In the genomic region with DNA sequence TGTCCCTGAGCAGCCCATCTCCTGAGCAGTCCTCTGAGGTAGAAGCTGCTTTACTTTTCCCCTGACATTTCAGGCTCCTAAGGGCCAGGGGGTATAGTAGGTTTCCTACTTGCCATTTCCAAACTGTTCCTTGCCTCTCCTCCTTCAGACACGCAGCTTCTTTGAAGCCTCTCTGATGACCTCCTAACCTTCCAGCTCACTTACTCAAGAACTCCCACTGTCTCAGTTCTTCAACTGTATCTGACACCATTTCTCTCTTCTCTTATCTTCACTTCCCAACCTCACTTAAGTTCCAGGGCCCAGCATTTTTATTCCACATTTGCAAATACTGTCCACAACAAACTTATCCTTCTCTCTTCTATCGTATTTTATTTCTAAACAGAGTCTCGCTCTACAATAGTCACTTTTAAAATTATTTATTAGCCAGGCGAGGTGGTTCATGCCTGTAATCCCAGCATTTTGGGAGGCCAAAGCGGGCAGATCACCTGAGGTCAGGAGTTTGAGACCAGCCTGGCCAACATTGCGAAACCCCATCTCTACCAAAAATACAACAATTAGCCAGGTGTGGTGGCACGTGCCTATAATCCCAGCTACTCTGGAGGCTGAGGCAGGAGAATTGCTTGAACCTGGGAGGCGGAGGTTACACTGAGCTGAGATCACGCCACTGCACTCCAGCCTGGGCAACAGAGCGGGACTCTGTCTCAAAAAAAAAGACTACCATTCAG, we compare ENCODE assay signal across 10 cellular contexts. TPM values are rescaled to one million over a fixed set of nuclear protein-coding genes. Genes with fewer than 3 reads are reported as not detected.
DNase-seq lines count a peak whose midpoint lies in the region; ATAC-seq, FAIRE-seq and TF ChIP-seq lines count a peak whose summit lies in the region.
"Not testable (repeated sequence)": the region's sequence is repeated elsewhere in the genome, so short reads cannot be mapped to it uniquely, and the experiment has no call there.
"Had no signal": no experiment of that assay in that cellular context is flagged by ENCODE, and none has a peak within 500 bp of the region (broad histone marks: within the 10 kb centered on the region; RNA-seq: fewer than 3 reads in every experiment).

No MANE protein-coding gene starts in this region.

- not testable (repeated sequence) for TF ChIP-seq CTCF in A549 (IDR thresholded peaks at IDR 0.05); PC-9 (conservative IDR thresholded peaks at IDR 0.05); K562 (IDR thresholded peaks at IDR 0.05 in 2 of 3, conservative IDR thresholded peaks at IDR 0.05 in 1 of 3; ENCODE audit: insufficient read depth in 2 of 3, low read depth in 1 of 3, low read length in 3 of 3); neural progenitor cell (IDR thresholded peaks at IDR 0.05)

- FAIRE-seq in A549 (lab: Jason Lieb, UNC) = not testable (repeated sequence)
- FAIRE-seq in K562 (lab: Jason Lieb, UNC) = peak; percentile 26

- TF ChIP-seq POLR2A in A549 (IDR thresholded peaks at IDR 0.05; ENCODE audit: low read length); K562 (conservative IDR thresholded peaks at IDR 0.05): not testable (repeated sequence)

- not testable (repeated sequence) for H3K9me3 Mint-ChIP-seq in neural progenitor cell

- H3K36me3 ChIP-seq in GM23248 (ENCODE audit: low read depth); PC-9 (ENCODE audit: low read depth); K562 (ENCODE audit: control insufficient read depth, insufficient read depth, low read length); mucosa of rectum (ENCODE audit: control insufficient read depth in 2 of 2, insufficient read depth in 2 of 2, low read length in 2 of 2); neural progenitor cell: not testable (repeated sequence)

- not testable (repeated sequence) for H3K9me2 ChIP-seq in GM23248 (ENCODE audit: insufficient read depth); PC-9 (ENCODE audit: insufficient read depth)

- not testable (repeated sequence) for H3K4me3 ChIP-seq in A549, GM23248, PC-9, K562, neural progenitor cell
- peak overlapping the region in 1 of 2 donors; percentile 43 for H3K4me3 ChIP-seq in mucosa of rectum (ENCODE audit: low read length in 2 of 2)

- CTCF ChIA-PET in A549 (lab: Yijun Ruan, JAX) = interaction anchor here (0.8 to 4.7 kb wide), 7 partner anchors 11 to 27 kb away, joined by 3 to 31 read pairs (median 3); no protein-coding TSS in a partner anchor
- CTCF ChIA-PET in PC-9 (lab: Charles Lee); K562 (lab: Yijun Ruan, JAX; ENCODE audit: low intra/inter-chr PET ratio): not testable (repeated sequence)

- H3K27me3 ChIP-seq in GM23248 (replicated peaks; ENCODE audit: insufficient read depth); PC-9 (ENCODE audit: insufficient read depth, low read depth); K562 (ENCODE audit: control insufficient read depth in 2 of 2, insufficient read depth in 2 of 2, low read length in 2 of 2); mucosa of rectum (ENCODE audit: control insufficient read depth in 2 of 2, insufficient read depth in 2 of 2, low read length in 2 of 2); neural progenitor cell: not testable (repeated sequence)

- H3K4me2 ChIP-seq in A549 (peak overlapping the region; percentile 28), K562 (ENCODE audit: insufficient read depth, low read length) (peak overlapping the region; percentile 48)
- H3K4me2 ChIP-seq in GM23248 (ENCODE audit: unreplicated experiment); PC-9; neural progenitor cell: not testable (repeated sequence)

- in situ Hi-C loops in GM23248 (cut with MboI); K562 (cut with MboI): not testable (repeated sequence)

- not testable (repeated sequence) for H3K9me3 ChIP-seq in A549; GM23248 (ENCODE audit: low read depth); PC-9 (ENCODE audit: insufficient read depth, low read depth); K562 (replicated peaks; ENCODE audit: control insufficient read depth, insufficient read depth, low read depth, low read length); mucosa of rectum (ENCODE audit: control insufficient read depth in 2 of 2, low read length in 2 of 2); neural progenitor cell (ENCODE audit: low read depth)

- peaks cover 15% of the 10 kb centered on the region for H3K4me1 Mint-ChIP-seq in neural progenitor cell

- H3K36me3 Mint-ChIP-seq in neural progenitor cell = not testable (repeated sequence)

- peak overlapping the region; percentile 12 for H3K27ac Mint-ChIP-seq in neural progenitor cell

- ATAC-seq in A549 (peak; percentile 17 to 42; a peak in 4 of 6 replicates), K562 (peak; percentile 51)

- H3K79me2 ChIP-seq in GM23248 (ENCODE audit: insufficient read depth); PC-9 (ENCODE audit: low read depth); K562 (ENCODE audit: control insufficient read depth, insufficient read depth, low read length); neural progenitor cell (ENCODE audit: low read depth): not testable (repeated sequence)

- not testable (repeated sequence) for DNase-seq in A549 (ENCODE audit: low read depth in 1 of 2, low spot score in 1 of 2); GM23248; PC-9; epithelial cell of prostate (ENCODE audit: low read depth, low spot score); neural progenitor cell (ENCODE audit: low spot score)
- DNase-seq in K562 (ENCODE audit: extremely low read depth in 1 of 4, low spot score in 3 of 4) = peak; percentile 14 to 66 (median 24)

- TF ChIP-seq RAD21 in A549 (conservative IDR thresholded peaks at IDR 0.05 in 1 of 2, IDR thresholded peaks at IDR 0.05 in 1 of 2); K562 (CRISPR knock-in tag; conservative IDR thresholded peaks at IDR 0.05 in 1 of 2, IDR thresholded peaks at IDR 0.05 in 1 of 2): not testable (repeated sequence)

- intact Hi-C loops in PC-9 (cut with micrococcal nuclease; ENCODE audit: unreplicated experiment); K562 (cut with micrococcal nuclease): not testable (repeated sequence)

- not testable (repeated sequence) for BruUV-seq in PC-9 (replicated peaks; lab: Mats Ljungman, UMichigan); K562 (replicated peaks; lab: Mats Ljungman, UMichigan)

- H3K4me1 ChIP-seq in A549 (peaks cover 31% of the 10 kb centered on the region), GM23248 (ENCODE audit: insufficient read depth) (peaks cover 13% of the 10 kb centered on the region), PC-9 (replicated peaks; ENCODE audit: insufficient read depth) (peaks cover 20% of the 10 kb centered on the region), K562 (replicated peaks in 1 of 2; ENCODE audit: control insufficient read depth in 2 of 2, insufficient read depth in 2 of 2, low read length in 2 of 2) (peaks cover 36 to 41% of the 10 kb centered on the region in 2 experiments), mucosa of rectum (ENCODE audit: control insufficient read depth in 2 of 2, insufficient read depth in 2 of 2, low read length in 2 of 2) (peaks cover 9 to 36% of the 10 kb centered on the region in 2 donors)
- not testable (repeated sequence) for H3K4me1 ChIP-seq in neural progenitor cell

- H3K4me3 Mint-ChIP-seq in neural progenitor cell = not testable (repeated sequence)

- H3K27ac ChIP-seq in A549 (peak overlapping the region; percentile 42 to 69; a peak in 4 of 6 replicates), GM23248 (0 out of 2 replicates have a peak overlapping the region, but pooled peaks have one; percentile 17), PC-9 (peak overlapping the region; percentile 66), K562 (ENCODE audit: extremely low read depth, low read depth, low read length) (peak overlapping the region; percentile 53), epithelial cell of prostate (peak overlapping the region; percentile 32), mucosa of rectum (ENCODE audit: low read depth in 2 of 2, low read length in 2 of 2) (peak overlapping the region; percentile 89 to 96)
- not testable (repeated sequence) for H3K27ac ChIP-seq in neural progenitor cell

- not testable (repeated sequence) for H3K9ac ChIP-seq in GM23248, neural progenitor cell
- H3K9ac ChIP-seq in K562 (ENCODE audit: insufficient read depth in 1 of 2, low read depth in 2 of 2, low read length in 2 of 2) = peak overlapping the region; percentile 12 to 68; a peak in 2 of 4 replicates
- H3K9ac ChIP-seq in mucosa of rectum (ENCODE audit: low read depth in 1 of 2, low read length in 2 of 2) = peak overlapping the region in 1 of 2 donors; percentile 26

- H2AFZ ChIP-seq in GM23248, PC-9: not testable (repeated sequence)
- H2AFZ ChIP-seq in K562 (ENCODE audit: low read depth, low read length) (peak overlapping the region; percentile 76), neural progenitor cell (replicated peaks) (peak overlapping the region; percentile 10)

- not testable (repeated sequence) for TF ChIP-seq EP300 in A549 (IDR thresholded peaks at IDR 0.05); K562 (IDR thresholded peaks at IDR 0.05; ENCODE audit: low read length)

- POLR2A ChIA-PET in A549 (lab: Yijun Ruan, JAX) (interaction anchor here (1.2 kb wide), 1 partner anchor 16 kb away, joined by 8 read pairs; no protein-coding TSS in a partner anchor), K562 (lab: Yijun Ruan, JAX) (interaction anchor here (1.5 kb wide), 1 partner anchor 17 kb away, joined by 4 read pairs; no protein-coding TSS in a partner anchor)
- POLR2A ChIA-PET in PC-9 (lab: Charles Lee; ENCODE audit: unreplicated experiment) = not testable (repeated sequence)

- H3K9me1 ChIP-seq in K562 (ENCODE audit: control insufficient read depth, insufficient read depth, low read length) = not testable (repeated sequence)

- H3F3A ChIP-seq in GM23248 (ENCODE audit: insufficient read depth) = peaks cover 24% of the 10 kb centered on the region; the same call in 1 of the 2 replicates
- peaks cover 31% of the 10 kb centered on the region for H3F3A ChIP-seq in PC-9 (ENCODE audit: insufficient read depth, low read depth)
- H3F3A ChIP-seq in neural progenitor cell (ENCODE audit: low read depth) = not testable (repeated sequence)

- 91% methylated on average over 10 of the region's 10 CpGs for WGBS in A549 (ENCODE audit: missing lambda C conversion rate)
- WGBS in GM23248 (ENCODE audit: low coverage in 1 of 2, low lambda C conversion rate in 2 of 2, missing lambda C conversion rate in 2 of 2), 2 experiments = 96 to 97% methylated on average over 10 of the region's 10 CpGs
- WGBS in K562 (ENCODE audit: insufficient coverage, low coverage, missing lambda C conversion rate) = 62% methylated on average over 10 of the region's 10 CpGs

- not testable (repeated sequence) for H4K20me1 ChIP-seq in GM23248 (ENCODE audit: insufficient read depth); PC-9 (ENCODE audit: insufficient read depth); K562 (replicated peaks; ENCODE audit: control insufficient read depth, insufficient read depth, low read length); neural progenitor cell (ENCODE audit: low read depth)

- not testable (repeated sequence) for H3K27me3 Mint-ChIP-seq in neural progenitor cell (ENCODE audit: insufficient read depth, low read depth)

RNA-seq across cellular contexts. Expression of a gene that starts 7.4 kb away (rescaled TPM):
- polyA plus RNA-seq in A549 (2011; rRNA removed) = 10.6 and 15.6 TPM in 2 replicates
- 1.9 and 2.0 TPM in 2 replicates for polyA plus RNA-seq in A549 (2012; cell fraction: cytosol; rRNA removed)
- 1.4 and 1.5 TPM in 2 replicates for polyA plus RNA-seq in A549 (2012; cell fraction: nucleus; rRNA removed)
- polyA plus RNA-seq in A549 (2017; fragmentation: RNase III; extraction: RNeasy Plus Mini Kit Qiagen cat#74134 plus additional on column Dnase treatment) = 4.1 to 5.4 TPM (median 4.8 TPM) in 3 replicates
- polyA minus RNA-seq in A549 (2011; rRNA and poly(A)+ RNA removed) = 2.3 and 3.0 TPM in 2 replicates
- total RNA-seq in GM23248 (2014; rRNA removed; shearing (Covaris generic)) = 0.22 TPM in 1 of 2 replicates, not detected in the other
- not detected in 2 replicates for polyA plus RNA-seq in GM23248 (2016; fragmentation: Nextera tagmentation; extraction: Ambion mirVana)
- total RNA-seq in PC-9 (2021) = 303 and 334 TPM in 2 replicates
- 38.7 and 73.4 TPM in 2 replicates for total RNA-seq in K562 (2011; cell fraction: chromatin; rRNA removed; ENCODE audit: low replicate concordance)
- 48.5 and 54.7 TPM in 2 replicates for total RNA-seq in K562 (2011; cell fraction: nucleolus; rRNA removed)
- 52.1 and 64.7 TPM in 2 replicates for total RNA-seq in K562 (2011; cell fraction: nucleoplasm; rRNA removed)
- total RNA-seq in K562 (2014; rRNA removed) = 50.1 and 51.8 TPM in 2 replicates
- total RNA-seq in K562 (2014; rRNA removed; fragmentation: Illumina TruSeq; extraction: Trizol) = 85.5 and 89.2 TPM in 2 replicates
- 83.2 and 86.1 TPM in 2 replicates for total RNA-seq in K562 (2015; rRNA removed; fragmentation: Illumina TruSeq; extraction: Trizol)
- total RNA-seq in K562 (2021) = 62.9 and 63.1 TPM in 2 replicates
- 54.2 and 68.9 TPM in 2 replicates for polyA plus RNA-seq in K562 (2011; rRNA removed)
- 21.7 and 27.4 TPM in 2 replicates for polyA plus RNA-seq in K562 (2011; cell fraction: cytosol; rRNA removed)
- 14.9 and 21.0 TPM in 2 replicates for polyA plus RNA-seq in K562 (2011; cell fraction: nucleus; rRNA removed)
- 50.2 and 52.8 TPM in 2 replicates for polyA plus RNA-seq in K562 (2012)
- 68.8 and 95.5 TPM in 2 replicates for polyA plus RNA-seq in K562 (2014; fragmentation: Illumina TruSeq; extraction: Trizol)
- 10 to 100 TPM; 59.0 to 63.1 TPM for polyA plus RNA-seq in K562 (2014; fragmentation: Nextera tagmentation; extraction: Ambion mirVana)
- polyA plus RNA-seq in K562 (2014; rRNA removed) = 76.3 and 77.2 TPM in 2 replicates
- 84.1 and 94.2 TPM in 2 replicates for polyA minus RNA-seq in K562 (2011; rRNA and poly(A)+ RNA removed)
- polyA minus RNA-seq in K562 (2011; cell fraction: cytosol; rRNA and poly(A)+ RNA removed) = 24.9 and 37.7 TPM in 2 replicates
- 11.8 and 22.1 TPM in 2 replicates for polyA minus RNA-seq in K562 (2011; cell fraction: nucleus; rRNA and poly(A)+ RNA removed)
- total RNA-seq in neural progenitor cell (ENCODE audit: low replicate concordance) = 3.7 and 11.1 TPM in 2 replicates
- total RNA-seq: CD4-positive, alpha-beta T cell had no signal
- polyA plus RNA-seq: CD14-positive monocyte; CD8-positive, alpha-beta memory T cell had no signal

RNA-seq across cellular contexts. Expression of a gene that starts 41.3 kb away (rescaled TPM):
- polyA plus RNA-seq in A549 (2011; rRNA removed) (46.2 and 59.0 TPM in 2 replicates), A549 (2017; fragmentation: RNase III; extraction: RNeasy Plus Mini Kit Qiagen cat#74134 plus additional on column Dnase treatment) (49.7 to 55.2 TPM (median 52.8 TPM) in 3 replicates), GM23248 (2016; fragmentation: Nextera tagmentation; extraction: Ambion mirVana) (17.1 and 17.8 TPM in 2 replicates), K562 (2011; rRNA removed) (85.0 and 133 TPM in 2 replicates), K562 (2014; fragmentation: Illumina TruSeq; extraction: Trizol) (113 and 125 TPM in 2 replicates), K562 (2014; fragmentation: Nextera tagmentation; extraction: Ambion mirVana) (10 to 100 TPM; 51.8 to 60.6 TPM), K562 (2014; rRNA removed) (93.2 and 93.3 TPM in 2 replicates)
- 20.1 and 21.3 TPM in 2 replicates for polyA plus RNA-seq in A549 (2012; cell fraction: cytosol; rRNA removed)
- 11.6 and 14.8 TPM in 2 replicates for polyA plus RNA-seq in A549 (2012; cell fraction: nucleus; rRNA removed)
- 17.1 and 20.8 TPM in 2 replicates for polyA minus RNA-seq in A549 (2011; rRNA and poly(A)+ RNA removed)
- 21.6 and 21.8 TPM in 2 replicates for total RNA-seq in GM23248 (2014; rRNA removed; shearing (Covaris generic))
- total RNA-seq in PC-9 (2021) (41.7 and 54.2 TPM in 2 replicates), K562 (2014; rRNA removed) (85.9 and 99.2 TPM in 2 replicates), K562 (2014; rRNA removed; fragmentation: Illumina TruSeq; extraction: Trizol) (139 and 161 TPM in 2 replicates), K562 (2015; rRNA removed; fragmentation: Illumina TruSeq; extraction: Trizol) (109 and 118 TPM in 2 replicates), K562 (2021) (95.1 and 113 TPM in 2 replicates), neural progenitor cell (ENCODE audit: low replicate concordance) (92.6 and 134 TPM in 2 replicates)
- total RNA-seq in K562 (2011; cell fraction: chromatin; rRNA removed; ENCODE audit: low replicate concordance) = 35.6 and 139 TPM in 2 replicates
- total RNA-seq in K562 (2011; cell fraction: nucleolus; rRNA removed) = 19.0 and 21.7 TPM in 2 replicates
- 21.8 and 27.2 TPM in 2 replicates for total RNA-seq in K562 (2011; cell fraction: nucleoplasm; rRNA removed)
- polyA plus RNA-seq in K562 (2011; cell fraction: cytosol; rRNA removed) = 21.8 and 46.2 TPM in 2 replicates
- 27.0 and 36.1 TPM in 2 replicates for polyA plus RNA-seq in K562 (2011; cell fraction: nucleus; rRNA removed)
- polyA plus RNA-seq in K562 (2012) = 63.4 and 77.6 TPM in 2 replicates
- polyA minus RNA-seq in K562 (2011; rRNA and poly(A)+ RNA removed) = 137 and 148 TPM in 2 replicates
- 44.2 and 56.7 TPM in 2 replicates for polyA minus RNA-seq in K562 (2011; cell fraction: cytosol; rRNA and poly(A)+ RNA removed)
- polyA minus RNA-seq in K562 (2011; cell fraction: nucleus; rRNA and poly(A)+ RNA removed) = 24.0 and 38.8 TPM in 2 replicates
